1 cellular context compared by ENCODE assay signal in the genomic region with DNA sequence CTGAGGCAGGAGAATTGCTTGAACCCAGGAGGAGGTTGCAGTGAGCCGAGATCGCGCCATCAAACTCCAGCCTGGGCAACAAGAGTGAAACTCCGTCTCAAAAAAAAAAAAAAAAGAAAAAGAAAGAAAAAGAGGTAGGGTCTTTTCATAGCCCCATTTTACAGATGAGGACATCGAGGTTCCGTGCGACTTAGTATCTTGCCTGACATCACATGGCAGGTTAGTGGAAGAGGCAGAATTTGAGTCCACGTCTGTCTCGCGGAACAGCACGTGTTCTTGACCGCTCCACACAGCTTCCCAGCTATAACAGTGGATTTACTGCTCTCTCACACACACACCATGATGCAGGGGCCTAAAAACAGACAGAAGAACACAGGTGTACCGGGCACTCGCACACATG.
A peak's percentile ranks its signal among the peaks of the same experiment; 100 is the strongest.
TF ChIP-seq lines count a peak whose summit lies in the region.

No MANE protein-coding gene starts in this region.

TF ChIP-seq in K562, 482 proteins besides CTCF, POLR2A, EP300 and RAD21:
- TF ChIP-seq ZNF217 (CRISPR knock-in tag; IDR thresholded peaks at IDR 0.05) (no peak), SMARCA5 (IDR thresholded peaks at IDR 0.05) (peak; percentile 29; the same call in 1 of the 2 replicates), BCOR (IDR thresholded peaks at IDR 0.05) (peak; percentile 69; the same call in 1 of the 2 replicates), POLR3A (IDR thresholded peaks at IDR 0.05; ENCODE audit: borderline replicate concordance, extremely low read depth, insufficient read depth, insufficient read length) (no peak), KDM1A (IDR thresholded peaks at IDR 0.05) (peak; percentile 5 to 18; a peak in 1 of 4 replicates), L3MBTL2 (IDR thresholded peaks at IDR 0.05) (0 out of 2 replicates have a peak, but pooled peaks have one; percentile 18), RBM25 (IDR thresholded peaks at IDR 0.05; ENCODE audit: low read depth, low read length, severe bottlenecking) (peak; percentile 63), HDAC2 (IDR thresholded peaks at IDR 0.05) (peak; percentile 28; the same call in 1 of the 2 replicates), ADNP (tag; IDR thresholded peaks at IDR 0.05) (peak; percentile 80; the same call in 1 of the 2 replicates), ZNF133 (CRISPR knock-in tag; IDR thresholded peaks at IDR 0.05) (no peak), NR1H2 (CRISPR knock-in tag; IDR thresholded peaks at IDR 0.05) (no peak)
TF ChIP-seq in K562: peak in this region for 7.
